20 cellular contexts compared by ENCODE assay signal in the genomic region with DNA sequence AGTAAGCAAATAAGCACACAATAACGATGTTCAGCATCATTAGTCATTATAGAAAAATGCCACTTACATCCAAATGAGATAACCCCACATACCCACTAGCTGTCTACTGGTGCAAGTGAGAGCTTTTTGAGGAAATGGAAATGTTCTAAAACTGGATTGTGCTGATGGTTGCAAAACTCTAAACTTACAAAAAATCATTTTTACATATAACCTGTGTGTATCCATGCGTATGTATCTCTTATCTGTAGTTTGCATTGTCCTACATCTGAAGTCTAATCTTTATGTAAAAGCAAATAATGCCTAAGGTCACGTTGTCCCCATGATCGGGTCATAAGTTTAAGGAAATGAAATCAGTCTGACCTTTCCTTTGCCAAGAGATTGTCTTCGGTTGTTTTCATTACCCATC.
"Had no signal": no experiment of that assay in that cellular context is flagged by ENCODE, and none has a peak within 500 bp of the region (broad histone marks: within the 10 kb centered on the region; RNA-seq: fewer than 3 reads in every experiment).

No MANE protein-coding gene starts in this region.

- H3K4me1 ChIP-seq: adrenal gland, colonic mucosa, esophagus squamous epithelium, heart right ventricle, upper lobe of right lung had no signal

- DNase-seq: activated CD4-positive, alpha-beta memory T cell treated with anti-CD3 and anti-CD28 coated beads, Interleukin-2, amount 10 ng/mL, durations not matched to agents 7 days and 5 days; activated CD4-positive, alpha-beta T cell treated with anti-CD3 and anti-CD28 coated beads for 4 hours; activated effector memory CD4-positive, alpha-beta T cell treated with anti-CD3 and anti-CD28 coated beads, Interleukin-2, amount 50 U/mL, for 16 hours; activated T-cell treated with anti-CD3 and anti-CD28 coated beads, Interleukin-2, amount 50 U/mL, for 48 hours; adrenal gland; colonic mucosa; effector CD4-positive, alpha-beta T cell; esophagus squamous epithelium; foreskin melanocyte; heart right ventricle; left colon; naive thymus-derived CD8-positive, alpha-beta T cell; retina; stimulated activated CD4-positive, alpha-beta T cell treated with anti-CD3 and anti-CD28 coated beads, Interleukin-12 subunit alpha, Interleukin-12 subunit beta, amount 100 ng/mL, for 4 hours; stimulated activated CD4-positive, alpha-beta T cell treated with anti-CD3 and anti-CD28 coated beads, Interleukin-2, amount 100 ng/mL, for 24 hours; upper lobe of right lung had no signal

- H3K9me3 ChIP-seq: adrenal gland, colonic mucosa, esophagus squamous epithelium, heart right ventricle, neutrophil, thoracic aorta, upper lobe of right lung had no signal

- H3K27ac ChIP-seq: adrenal gland, cardiac muscle cell, colonic mucosa, esophagus squamous epithelium, heart right ventricle, neutrophil, thoracic aorta, upper lobe of right lung had no signal

- H3K27me3 ChIP-seq: adrenal gland, cardiac muscle cell, colonic mucosa, esophagus squamous epithelium, heart right ventricle, neutrophil, upper lobe of right lung had no signal

- H3K4me3 ChIP-seq: adrenal gland, cardiac muscle cell, colonic mucosa, esophagus squamous epithelium, heart right ventricle, thoracic aorta, upper lobe of right lung had no signal

- ATAC-seq: heart right ventricle; left colon; naive thymus-derived CD8-positive, alpha-beta T cell; upper lobe of right lung; WTC11 had no signal
